In genomic region chr21:37819372-37819771, GRCh38 we compare ENCODE assay signal across 19 cellular contexts.
"Had no signal": no experiment of that assay in that cellular context is flagged by ENCODE, and none has a peak within 500 bp of the region (broad histone marks: within the 10 kb centered on the region; RNA-seq: fewer than 3 reads in every experiment).

No MANE protein-coding gene starts in this region.

- H3K9me3 ChIP-seq: heart right ventricle, left ventricle myocardium inferior, lower lobe of right lung, pancreas, stomach had no signal

- H3K4me3 ChIP-seq: coronary artery, heart right ventricle, left ventricle myocardium inferior, lower lobe of right lung, pancreas, stomach had no signal

- H3K27ac ChIP-seq: coronary artery, heart right ventricle, left ventricle myocardium inferior, lower lobe of right lung, pancreas, stomach had no signal

- ATAC-seq: heart right ventricle; lower lobe of right lung; naive thymus-derived CD4-positive, alpha-beta T cell; pancreas; right cardiac atrium had no signal

- H3K4me1 ChIP-seq: heart right ventricle, left ventricle myocardium inferior, lower lobe of right lung, pancreas, stomach had no signal

- H3K36me3 ChIP-seq: heart right ventricle, left ventricle myocardium inferior, lower lobe of right lung, pancreas, stomach had no signal

- FAIRE-seq: frontal cortex, pancreas, small intestine, urothelium cell line had no signal

- DNase-seq: effector CD4-positive, alpha-beta T cell; heart right ventricle; hypothalamus; islet precursor cell; left ventricle myocardium inferior; lower lobe of right lung; naive thymus-derived CD4-positive, alpha-beta T cell; nephron progenitor cell; pancreas; right cardiac atrium; small intestine; stimulated activated CD4-positive, alpha-beta T cell treated with anti-CD3 and anti-CD28 coated beads, Interleukin-12 subunit alpha, Interleukin-12 subunit beta, amount 100 ng/mL, for 4 hours; stimulated activated naive CD4-positive, alpha-beta T cell; stomach; substantia nigra; trophoblast cell had no signal
